24 cellular contexts compared by ENCODE assay signal in the genomic region with DNA sequence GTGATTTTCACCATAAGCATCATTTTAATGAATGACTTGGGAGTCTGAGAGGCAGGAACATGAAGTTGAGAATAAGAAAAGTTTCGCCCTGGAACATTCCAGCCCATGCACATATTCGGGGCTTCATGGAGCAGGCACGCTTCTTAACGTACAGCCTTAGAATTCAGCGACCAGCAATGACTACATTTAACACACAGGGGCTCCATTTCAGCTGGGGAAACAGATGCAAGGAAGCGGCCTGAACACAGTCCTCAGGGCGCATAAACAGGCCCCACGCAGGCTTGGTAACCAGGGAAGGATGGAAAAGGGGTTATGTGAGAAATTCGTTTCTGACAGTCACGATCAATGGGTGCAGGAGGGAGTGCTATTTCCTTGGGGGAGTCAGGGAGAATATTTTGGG.
"Had no signal": no experiment of that assay in that cellular context is flagged by ENCODE, and none has a peak within 500 bp of the region (broad histone marks: within the 10 kb centered on the region; RNA-seq: fewer than 3 reads in every experiment).

No MANE protein-coding gene starts in this region.

- DNase-seq: cortex of kidney; effector CD8-positive, alpha-beta T cell; effector memory CD8-positive, alpha-beta T cell; endodermal cell; erythroblast; esophagus squamous epithelium; foreskin fibroblast; foreskin melanocyte; gastrocnemius medialis; glutamatergic neuron; head of caudate nucleus; heart right ventricle; hippocampal formation; left cardiac atrium; left lung; left ventricle myocardium superior; lower lobe of right lung; mesenchymal stem cell; naive B cell had no signal

- H3K9me3 ChIP-seq: colonic mucosa, esophagus squamous epithelium, gastrocnemius medialis, heart right ventricle, left lung, lower lobe of right lung, mucosa of descending colon had no signal

- H3K27me3 ChIP-seq: colonic mucosa, esophagus squamous epithelium, gastrocnemius medialis, heart right ventricle, left lung had no signal

- H3K36me3 Mint-ChIP-seq: mesothelial cell of epicardium had no signal

- H3K27ac Mint-ChIP-seq: dendritic cell treated with granulocyte-macrophage colony-stimulating factor and Interleukin-4, amounts not matched to agents 40 ng/mL and 50 ng/mL, for 4 days; endodermal cell; mesothelial cell of epicardium; naive B cell had no signal

- H3K4me1 Mint-ChIP-seq: endodermal cell had no signal

- H3K4me3 ChIP-seq: colonic mucosa, esophagus squamous epithelium, gastrocnemius medialis, heart right ventricle, left lung, lower lobe of right lung, mucosa of descending colon had no signal

- ATAC-seq: effector memory CD8-positive, alpha-beta T cell; esophagus mucosa; gastrocnemius medialis; heart right ventricle; left cardiac atrium; left lung; left ventricle myocardium superior; lower lobe of right lung had no signal

- H3K9me3 Mint-ChIP-seq: dendritic cell treated with granulocyte-macrophage colony-stimulating factor and Interleukin-4, amounts not matched to agents 40 ng/mL and 50 ng/mL, for 4 days; effector memory CD8-positive, alpha-beta T cell; endodermal cell; mesothelial cell of epicardium; naive B cell had no signal

- H3K4me1 ChIP-seq: colonic mucosa, esophagus squamous epithelium, gastrocnemius medialis, heart right ventricle, left lung, lower lobe of right lung had no signal

- H3K36me3 ChIP-seq: colonic mucosa, gastrocnemius medialis had no signal

- H3K27me3 Mint-ChIP-seq: dendritic cell treated with granulocyte-macrophage colony-stimulating factor and Interleukin-4, amounts not matched to agents 40 ng/mL and 50 ng/mL, for 4 days; effector memory CD8-positive, alpha-beta T cell; naive B cell had no signal

- H3K4me3 Mint-ChIP-seq: dendritic cell treated with granulocyte-macrophage colony-stimulating factor and Interleukin-4, amounts not matched to agents 40 ng/mL and 50 ng/mL, for 4 days; effector memory CD8-positive, alpha-beta T cell; endodermal cell; mesothelial cell of epicardium; naive B cell had no signal
